ENCODE assay signal across 10 cellular contexts in the genomic region with DNA sequence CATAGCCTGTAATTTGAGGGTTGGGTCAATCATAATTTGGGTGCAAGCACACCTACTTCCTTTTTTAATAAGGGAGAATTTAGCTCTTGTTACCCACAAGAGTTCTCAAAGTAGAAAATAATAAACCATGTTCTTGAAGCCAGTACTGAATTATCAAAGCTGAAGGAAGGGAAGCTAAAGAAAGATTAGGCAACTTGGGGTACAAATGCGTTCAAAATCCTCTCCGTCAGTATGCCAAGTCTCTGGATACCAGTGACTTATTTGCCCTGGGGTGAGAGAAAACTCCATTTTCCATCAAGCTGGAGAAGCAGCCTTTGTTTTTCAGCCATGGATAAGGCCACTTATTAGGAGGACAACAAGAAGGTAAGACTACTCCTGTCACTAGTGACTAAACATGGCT. TPM values are rescaled to one million over a fixed set of nuclear protein-coding genes. Genes with fewer than 3 reads are reported as not detected.
A peak's percentile ranks its signal among the peaks of the same experiment; 100 is the strongest.
DNase-seq lines count a peak whose midpoint lies in the region; ATAC-seq and TF ChIP-seq lines count a peak whose summit lies in the region.
"Had no signal": no experiment of that assay in that cellular context is flagged by ENCODE, and none has a peak within 500 bp of the region (broad histone marks: within the 10 kb centered on the region; RNA-seq: fewer than 3 reads in every experiment).

No MANE protein-coding gene starts in this region.

- CTCF ChIA-PET in MCF 10A (lab: Yijun Ruan, JAX) = interaction anchor here (0.6 to 2.5 kb wide), 9 partner anchors 10 to 1507 kb away, joined by 3 to 13 read pairs (median 3); no protein-coding TSS in a partner anchor

- peaks cover 54 to 62% of the 10 kb centered on the region in 2 donors for H3K36me3 Mint-ChIP-seq in CD14-positive monocyte
- H3K36me3 Mint-ChIP-seq in MCF 10A (ENCODE audit: insufficient read depth, unreplicated experiment) = peaks cover 65% of the 10 kb centered on the region

- peaks cover 18% of the 10 kb centered on the region for H4K20me1 ChIP-seq in MM.1S (ENCODE audit: insufficient read depth, low read length)
- H4K20me1 ChIP-seq in osteoblast (ENCODE audit: insufficient read depth, low read length) = peaks cover 49% of the 10 kb centered on the region

- peak overlapping the region; percentile 9; the same call in 1 of the 2 replicates for H3K9ac ChIP-seq in MM.1S (ENCODE audit: low read length)

- no peaks in the 10 kb centered on the region for H3K9me2 ChIP-seq in MM.1S (replicated peaks; ENCODE audit: insufficient read depth, low read length)

- H3K4me3 Mint-ChIP-seq in CD14-positive monocyte (peak overlapping the region in 1 of 2 donors; percentile 87), MCF 10A (ENCODE audit: unreplicated experiment) (no peak overlapping the region)

- peak overlapping the region; percentile 60 for H3K27ac ChIP-seq in MM.1S (ENCODE audit: low read length)
- peak overlapping the region; percentile 54 for H3K27ac ChIP-seq in osteoblast (ENCODE audit: low read depth, low read length)
- H3K27ac ChIP-seq in dorsolateral prefrontal cortex = peak overlapping the region in 18 of 59 donors; percentile 0 to 61 (median 28)

- peaks cover 54% of the 10 kb centered on the region for H3K4me1 Mint-ChIP-seq in CD14-positive monocyte
- peaks cover 20% of the 10 kb centered on the region for H3K4me1 Mint-ChIP-seq in MCF 10A (ENCODE audit: insufficient read depth, unreplicated experiment)

- H3K36me3 ChIP-seq in MM.1S (replicated peaks; ENCODE audit: insufficient read depth, low read length) (peaks cover 8% of the 10 kb centered on the region), osteoblast (ENCODE audit: insufficient read depth, low read length) (peaks cover 34% of the 10 kb centered on the region)

- H3K4me2 ChIP-seq in MM.1S (ENCODE audit: low read depth, low read length) (peak overlapping the region; percentile 44), osteoblast (ENCODE audit: insufficient read depth, low read length) (no peak overlapping the region)

- H3K79me2 ChIP-seq in MM.1S (ENCODE audit: low read length) = peaks cover 95% of the 10 kb centered on the region
- peaks cover 76% of the 10 kb centered on the region for H3K79me2 ChIP-seq in osteoblast (ENCODE audit: insufficient read depth, low read length)

- peaks cover 0 to 4% (median 0%) of the 10 kb centered on the region in 7 donors for H3K9me3 Mint-ChIP-seq in CD14-positive monocyte
- H3K9me3 Mint-ChIP-seq in MCF 10A (ENCODE audit: unreplicated experiment) = no peaks in the 10 kb centered on the region

- peaks cover 15% of the 10 kb centered on the region for H3F3A ChIP-seq in MM.1S (ENCODE audit: insufficient read depth, low read length)

- no peak for ATAC-seq in HG03039 (IDR thresholded peaks at IDR 0.05; ENCODE audit: unreplicated experiment)
- ATAC-seq: Panc1 had no signal

- BruUV-seq in MCF 10A (replicated peaks; lab: Mats Ljungman, UMichigan) = no TSS peak

- DNase-seq in CD14-positive monocyte (ENCODE audit: low spot score) = no peak
- DNase-seq in MM.1S = no peak
- DNase-seq in MCF 10A (ENCODE audit: unreplicated experiment) = peak; percentile 37
- no peak for DNase-seq in osteoblast (ENCODE audit: insufficient read length, low spot score, missing footprints)
- no peak for DNase-seq in dedifferentiated amniotic fluid mesenchymal stem cell (ENCODE audit: extremely low spot score)
- DNase-seq in dorsolateral prefrontal cortex = no peak
- DNase-seq in anterior cingulate cortex (lab: John Stamatoyannopoulos, UW) = no peak
- DNase-seq: retina had no signal

- H3K27me3 ChIP-seq in MM.1S (replicated peaks; ENCODE audit: insufficient read depth, low read length) = no peaks in the 10 kb centered on the region
- no peaks in the 10 kb centered on the region for H3K27me3 ChIP-seq in osteoblast (ENCODE audit: insufficient read depth, low read length)
- H3K27me3 ChIP-seq in dorsolateral prefrontal cortex = no peaks in the 10 kb centered on the region

- H3K9me3 ChIP-seq in MM.1S (replicated peaks; ENCODE audit: insufficient read depth, low read length) (no peaks in the 10 kb centered on the region), osteoblast (ENCODE audit: low read depth, low read length) (peaks cover 3% of the 10 kb centered on the region)

- POLR2A ChIA-PET in MCF 10A (lab: Yijun Ruan, JAX) = interaction anchor here (0.9 to 6.0 kb wide), 9 partner anchors 10 to 207 kb away, joined by 3 to 30 read pairs (median 6); a partner anchor contains a TSS

- H3K4me1 ChIP-seq in MM.1S (ENCODE audit: low read length) (peaks cover 26% of the 10 kb centered on the region), osteoblast (ENCODE audit: insufficient read depth, low read length) (peaks cover 11% of the 10 kb centered on the region)

- H2AFZ ChIP-seq in MM.1S (ENCODE audit: low read length) = no peak overlapping the region
- H2AFZ ChIP-seq in osteoblast (ENCODE audit: low read length) = no peak overlapping the region

- H3K27ac Mint-ChIP-seq in CD14-positive monocyte (peak overlapping the region; percentile 97 to 99 (median 99)), MCF 10A (ENCODE audit: low read depth, unreplicated experiment) (peak overlapping the region; percentile 62)

- no peak for TF ChIP-seq CTCF in CD14-positive monocyte (IDR thresholded peaks at IDR 0.05)
- no peak for TF ChIP-seq CTCF in MM.1S (IDR thresholded peaks at IDR 0.05; ENCODE audit: low read length)
- TF ChIP-seq CTCF in MCF 10A (IDR thresholded peaks at IDR 0.05; ENCODE audit: unreplicated experiment) = no peak
- TF ChIP-seq CTCF in osteoblast (IDR thresholded peaks at IDR 0.05; ENCODE audit: extremely low read depth, low read depth, low read length) = no peak
- no peak for TF ChIP-seq CTCF in dorsolateral prefrontal cortex (IDR thresholded peaks at IDR 0.05 in 54 of 56, conservative IDR thresholded peaks at IDR 0.05 in 2 of 56; ENCODE audit: low read depth in 1 of 56, partially characterized antibody in 56 of 56)

- intact Hi-C loops in CD14-positive monocyte (cut with micrococcal nuclease) (loop anchor here in 1 of 2 donors (2.0 kb wide), 1 partner anchor 22 kb away; no protein-coding TSS in a partner anchor), MCF 10A (cut with micrococcal nuclease) (no loop called here), dorsolateral prefrontal cortex (cut with DNase I) (no loop called here)

- H3K4me3 ChIP-seq in MM.1S (ENCODE audit: low read length) (no peak overlapping the region), osteoblast (ENCODE audit: insufficient read depth, low read length) (no peak overlapping the region), dorsolateral prefrontal cortex (no peak overlapping the region)

- H3K27me3 Mint-ChIP-seq in CD14-positive monocyte (ENCODE audit: low read depth in 3 of 3) (no peaks in the 10 kb centered on the region), MCF 10A (ENCODE audit: insufficient read depth, unreplicated experiment) (no peaks in the 10 kb centered on the region)

RNA-seq across cellular contexts. Expression of a gene that starts 23.5 kb away (rescaled TPM):
- 1 to 10 TPM; 3.7 to 4.5 TPM for polyA plus RNA-seq in CD14-positive monocyte
- total RNA-seq in MCF 10A (2022) (9.1 and 9.5 TPM in 2 replicates), osteoblast (4.7 and 6.2 TPM in 2 replicates), dorsolateral prefrontal cortex (10 to 100 TPM in 61 of 120 experiments, 1 to 10 TPM in 59; 5.9 to 22.5 (median 10.1) TPM)

RNA-seq across cellular contexts. Expression of a gene that starts 25.0 kb away (rescaled TPM):
- polyA plus RNA-seq in CD14-positive monocyte = 1 to 10 TPM; 1.4 to 2.5 TPM
- total RNA-seq in MCF 10A (2022) = 37.6 and 38.2 TPM in 2 replicates
- total RNA-seq in osteoblast = 20.3 and 26.8 TPM in 2 replicates
- total RNA-seq in dorsolateral prefrontal cortex = 10 to 100 TPM; 32.6 to 65.4 (median 44.1) TPM

RNA-seq across cellular contexts. Expression of a gene that starts 28.8 kb away (rescaled TPM):
- polyA plus RNA-seq in CD14-positive monocyte = 100 to 1,000 TPM; 244 to 271 TPM
- total RNA-seq in MCF 10A (2022) (98.5 and 126 TPM in 2 replicates), osteoblast (32.1 and 35.1 TPM in 2 replicates), dorsolateral prefrontal cortex (100 to 1,000 TPM in 84 of 120 experiments, 10 to 100 TPM in 36; 50.7 to 182 (median 108) TPM)
